ENCODE assay signal across 35 cellular contexts in the genomic region with DNA sequence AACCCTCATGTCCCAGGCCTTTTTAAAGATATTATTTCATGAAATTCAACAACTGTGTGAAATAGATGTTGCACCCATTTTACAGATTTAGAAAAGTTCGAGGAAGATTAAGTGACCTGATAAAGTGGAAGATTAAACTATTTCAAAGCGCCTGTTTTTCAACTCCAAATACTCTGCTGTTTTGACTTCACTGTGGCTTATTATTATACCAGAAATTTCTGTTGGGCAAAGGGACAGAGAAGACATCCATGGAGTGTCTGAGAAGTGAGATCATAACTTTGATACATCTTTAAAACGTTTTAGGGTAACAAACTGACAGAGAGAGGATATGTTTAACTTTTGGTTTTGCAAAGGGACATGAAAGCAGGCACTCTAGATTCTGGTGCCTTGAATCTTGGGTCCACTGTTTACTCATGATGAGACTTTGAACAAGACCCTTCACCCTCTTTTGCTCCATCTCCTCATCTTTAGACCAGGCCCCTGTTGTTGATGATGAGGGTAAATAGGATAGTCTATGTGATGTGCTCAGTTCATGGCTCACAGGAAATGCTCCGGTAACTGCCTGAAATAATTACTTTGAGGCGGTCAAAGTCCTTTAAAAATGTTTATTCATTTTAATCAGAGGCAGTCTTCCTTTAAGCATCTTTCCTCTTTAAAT.
"Had no signal": no experiment of that assay in that cellular context is flagged by ENCODE, and none has a peak within 500 bp of the region (broad histone marks: within the 10 kb centered on the region; RNA-seq: fewer than 3 reads in every experiment).

No MANE protein-coding gene starts in this region.

- H3K4me2 ChIP-seq: KMS-11 had no signal

- H3K9ac ChIP-seq: KMS-11 had no signal

- DNase-seq: Karpas-422, Kasumi-1, MM.1S, MV-4-11, NCI-H1048, NCI-H1092, NCI-H1092 treated with DMSO at 0.1 percent for 48 hours, NCI-H1105, NCI-H1105 treated with DMSO at 0.1 percent for 48 hours, NCI-H1417, NCI-H1417 treated with DMSO at 0.1 percent for 48 hours, NCI-H1436, NCI-H1436 treated with DMSO at 0.1 percent for 48 hours, NCI-H146, NCI-H1694, NCI-H1694 treated with DMSO at 0.1 percent for 48 hours, NCI-H187, NCI-H187 treated with DMSO at 0.1 percent for 48 hours, NCI-H1930, NCI-H2029, NCI-H2029 treated with DMSO at 0.1 percent for 48 hours, NCI-H2081, NCI-H2081 treated with DMSO at 0.1 percent for 48 hours, NCI-H2107, NCI-H2171, NCI-H2171 treated with DMSO at 0.1 percent for 48 hours, NCI-H2227 treated with DMSO at 0.1 percent for 48 hours, NCI-H226, NCI-H345, NCI-H446, NCI-H446 treated with DMSO at 0.1 percent for 48 hours, NCI-H510A, NCI-H510A treated with DMSO at 0.1 percent for 48 hours, NCI-H524 had no signal

- H3K27ac ChIP-seq: KMS-11 had no signal
